Comparison of ENCODE assay signal across 23 cellular contexts in the genomic region with DNA sequence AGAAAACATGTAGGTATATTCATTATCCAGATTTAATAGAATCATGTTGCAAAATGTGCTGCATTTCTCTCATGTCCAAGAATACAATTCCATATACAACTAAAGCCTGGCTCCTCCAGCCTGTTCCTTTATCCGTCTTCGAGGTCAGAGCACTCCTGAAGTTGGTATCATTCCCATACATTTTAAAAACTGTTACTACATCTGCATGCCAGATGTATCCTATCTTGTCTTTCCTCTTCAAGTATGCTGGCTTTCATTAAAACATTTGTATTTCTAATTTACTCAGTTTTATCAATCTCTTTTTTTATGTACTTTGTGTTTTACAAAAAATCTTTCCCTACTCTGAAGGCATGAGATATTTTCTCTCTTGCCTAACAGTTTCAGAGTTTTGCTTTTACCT.
"Had no signal": no experiment of that assay in that cellular context is flagged by ENCODE, and none has a peak within 500 bp of the region (broad histone marks: within the 10 kb centered on the region; RNA-seq: fewer than 3 reads in every experiment).

No MANE protein-coding gene starts in this region.

- H3K27ac Mint-ChIP-seq: dendritic cell treated with granulocyte-macrophage colony-stimulating factor and Interleukin-4, amounts not matched to agents 40 ng/mL and 50 ng/mL, for 4 days; endodermal cell; memory B cell; natural killer cell treated with Interleukin-12 subunit alpha and Interleukin-12 subunit beta and Interleukin-15 and Interleukin-18, amount 100 ng/mL, for 72 hours; stimulated activated naive CD8-positive, alpha-beta T cell treated with anti-CD3 and anti-CD28 coated beads, Interleukin-15, amount 100 ng/mL, for 72 hours had no signal

- H3K9me3 ChIP-seq: colonic mucosa, esophagus muscularis mucosa, neutrophil, pancreas, right lobe of liver, suprapubic skin, transverse colon, upper lobe of right lung, uterus had no signal

- H3K9me3 Mint-ChIP-seq: natural killer cell treated with Interleukin-12 subunit alpha and Interleukin-12 subunit beta and Interleukin-15 and Interleukin-18, amount 100 ng/mL, for 72 hours had no signal

- H3K4me3 ChIP-seq: colonic mucosa, esophagus muscularis mucosa, lung, pancreas, right lobe of liver, suprapubic skin, transverse colon, upper lobe of right lung, uterus had no signal

- DNase-seq: colonic mucosa; effector CD8-positive, alpha-beta T cell; endodermal cell; hypothalamus; left ventricle myocardium superior; pancreas; right lobe of liver; small intestine; stimulated activated CD4-positive, alpha-beta T cell treated with anti-CD3 and anti-CD28 coated beads, Interleukin-15, amount 100 ng/mL, for 24 hours; stimulated activated CD4-positive, alpha-beta T cell treated with anti-CD3 and anti-CD28 coated beads, Interleukin-2, amount 100 ng/mL, for 48 hours; stimulated activated naive CD4-positive, alpha-beta T cell; stimulated activated naive CD8-positive, alpha-beta T cell treated with anti-CD3 and anti-CD28 coated beads, Interleukin-15, amount 100 ng/mL, for 72 hours; transverse colon; upper lobe of right lung; uterus had no signal

- H3K27me3 ChIP-seq: colonic mucosa, esophagus muscularis mucosa, neutrophil, pancreas, right lobe of liver, suprapubic skin, transverse colon, upper lobe of right lung, uterus had no signal

- H3K4me1 Mint-ChIP-seq: memory B cell; neural crest cell; stimulated activated naive CD8-positive, alpha-beta T cell treated with anti-CD3 and anti-CD28 coated beads, Interleukin-15, amount 100 ng/mL, for 72 hours had no signal

- H3K36me3 ChIP-seq: colonic mucosa, esophagus muscularis mucosa, neutrophil, pancreas, right lobe of liver, suprapubic skin, transverse colon, upper lobe of right lung, uterus had no signal

- H3K36me3 Mint-ChIP-seq: memory B cell; natural killer cell treated with Interleukin-12 subunit alpha and Interleukin-12 subunit beta and Interleukin-15 and Interleukin-18, amount 100 ng/mL, for 72 hours had no signal

- H3K27me3 Mint-ChIP-seq: dendritic cell treated with granulocyte-macrophage colony-stimulating factor and Interleukin-4, amounts not matched to agents 40 ng/mL and 50 ng/mL, for 4 days; memory B cell had no signal

- H3K4me3 Mint-ChIP-seq: dendritic cell treated with granulocyte-macrophage colony-stimulating factor and Interleukin-4, amounts not matched to agents 40 ng/mL and 50 ng/mL, for 4 days; endodermal cell; memory B cell; natural killer cell treated with Interleukin-12 subunit alpha and Interleukin-12 subunit beta and Interleukin-15 and Interleukin-18, amount 100 ng/mL, for 72 hours; neural crest cell; stimulated activated naive CD8-positive, alpha-beta T cell treated with anti-CD3 and anti-CD28 coated beads, Interleukin-15, amount 100 ng/mL, for 72 hours had no signal

- H3K27ac ChIP-seq: colonic mucosa, esophagus muscularis mucosa, neutrophil, pancreas, right lobe of liver, suprapubic skin, transverse colon, upper lobe of right lung, uterus had no signal

- ATAC-seq: left ventricle myocardium superior; natural killer cell treated with Interleukin-12 subunit alpha and Interleukin-12 subunit beta and Interleukin-15 and Interleukin-18, amount 100 ng/mL, for 72 hours; pancreas; right lobe of liver; stimulated activated naive CD8-positive, alpha-beta T cell treated with anti-CD3 and anti-CD28 coated beads, Interleukin-15, amount 100 ng/mL, for 72 hours; upper lobe of right lung had no signal

- H3K4me1 ChIP-seq: colonic mucosa, esophagus muscularis mucosa, pancreas, right lobe of liver, suprapubic skin, transverse colon, upper lobe of right lung, uterus had no signal
